In the genomic region with DNA sequence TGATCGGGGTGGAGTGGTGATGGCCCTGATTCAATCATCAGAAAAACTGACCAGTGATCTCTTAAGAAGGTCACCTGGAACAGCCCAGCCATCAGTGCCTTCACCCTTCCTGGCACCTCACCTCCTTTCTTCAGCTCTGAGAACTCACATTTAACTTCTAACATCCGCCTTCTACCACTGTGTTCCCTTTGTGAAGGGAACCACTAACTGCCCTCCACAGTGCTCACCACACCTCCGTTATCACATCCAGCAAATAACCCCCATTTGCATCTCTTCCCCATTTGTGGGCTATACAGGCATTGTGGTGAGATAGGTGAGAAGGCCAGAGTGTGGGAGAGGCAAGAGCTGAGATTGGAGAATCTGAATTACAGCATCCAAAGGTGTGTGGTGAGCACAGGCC, we compare ENCODE assay signal across 18 cellular contexts.
DNase-seq lines count a peak whose midpoint lies in the region; ATAC-seq and TF ChIP-seq lines count a peak whose summit lies in the region.
"Had no signal": no experiment of that assay in that cellular context is flagged by ENCODE, and none has a peak within 500 bp of the region (broad histone marks: within the 10 kb centered on the region; RNA-seq: fewer than 3 reads in every experiment).

No MANE protein-coding gene starts in this region.

- DNase-seq in activated naive CD8-positive, alpha-beta T cell treated with anti-CD3 and anti-CD28 coated beads, Interleukin-2, amount 50 U/mL, for 24 hours: no peak
- DNase-seq in effector memory CD8-positive, alpha-beta T cell: no peak
- DNase-seq in stimulated activated effector memory CD8-positive, alpha-beta T cell treated with anti-CD3 and anti-CD28 coated beads, Interleukin-12 subunit alpha, Interleukin-12 subunit beta, amount 100 ng/mL, for 72 hours (ENCODE audit: low spot score in 2 of 2): no peak
- DNase-seq in NCI-H1417 treated with DMSO at 0.1 percent for 48 hours (lab: John Stamatoyannopoulos, UW) (no peak), NCI-H2196 (lab: John Stamatoyannopoulos, UW; ENCODE audit: unreplicated experiment) (no peak), WERI-Rb-1 (no peak)
- DNase-seq in activated CD4-positive, alpha-beta T cell treated with anti-CD3 and anti-CD28 coated beads for 48 hours: no peak
- DNase-seq: DMS153, IMR-90, NCI-H1092 treated with DMSO at 0.1 percent for 48 hours, NCI-H2081, NCI-H2171, NCI-H524 treated with DMSO at 0.1 percent for 48 hours, NCI-H82, SJCRH30 had no signal

- no peaks in the 10 kb centered on the region for H3K36me3 ChIP-seq in WERI-Rb-1
- H3K36me3 ChIP-seq: SJCRH30 had no signal

- H3K27me3 ChIP-seq in WERI-Rb-1 (ENCODE audit: insufficient read depth, low read depth, severe bottlenecking): no peaks in the 10 kb centered on the region
- H3K27me3 ChIP-seq: SJCRH30 had no signal

- H3K4me3 ChIP-seq in WERI-Rb-1 (ENCODE audit: low read depth, low read length): no peak overlapping the region
- H3K4me3 ChIP-seq: SJCRH30 had no signal

- H3K9me3 ChIP-seq in WERI-Rb-1 (ENCODE audit: severe bottlenecking): no peaks in the 10 kb centered on the region
- H3K9me3 ChIP-seq: SJCRH30 had no signal

- H3K27ac Mint-ChIP-seq in activated naive CD8-positive, alpha-beta T cell: peak overlapping the region; percentile 55
- H3K27ac Mint-ChIP-seq in activated naive CD8-positive, alpha-beta T cell treated with anti-CD3 and anti-CD28 coated beads, Interleukin-2, amount 50 U/mL, for 24 hours: no peak overlapping the region
- peak overlapping the region; percentile 7 to 20 for H3K27ac Mint-ChIP-seq in effector memory CD8-positive, alpha-beta T cell
- H3K27ac Mint-ChIP-seq in stimulated activated effector memory CD8-positive, alpha-beta T cell treated with anti-CD3 and anti-CD28 coated beads, Interleukin-12 subunit alpha, Interleukin-12 subunit beta, amount 100 ng/mL, for 72 hours: no peak overlapping the region

- no peak for TF ChIP-seq CTCF in WERI-Rb-1 (IDR thresholded peaks at IDR 0.05; ENCODE audit: low read depth, low read length)

- no peak overlapping the region for H3K4me3 Mint-ChIP-seq in activated naive CD8-positive, alpha-beta T cell
- no peak overlapping the region for H3K4me3 Mint-ChIP-seq in activated naive CD8-positive, alpha-beta T cell treated with anti-CD3 and anti-CD28 coated beads, Interleukin-2, amount 50 U/mL, for 24 hours
- peak overlapping the region; percentile 22 to 49 for H3K4me3 Mint-ChIP-seq in effector memory CD8-positive, alpha-beta T cell
- no peak overlapping the region for H3K4me3 Mint-ChIP-seq in stimulated activated effector memory CD8-positive, alpha-beta T cell treated with anti-CD3 and anti-CD28 coated beads, Interleukin-12 subunit alpha, Interleukin-12 subunit beta, amount 100 ng/mL, for 72 hours

- no peaks in the 10 kb centered on the region for H3K9me3 Mint-ChIP-seq in activated naive CD8-positive, alpha-beta T cell (ENCODE audit: low read depth)
- H3K9me3 Mint-ChIP-seq in activated naive CD8-positive, alpha-beta T cell treated with anti-CD3 and anti-CD28 coated beads, Interleukin-2, amount 50 U/mL, for 24 hours: no peaks in the 10 kb centered on the region
- no peaks in the 10 kb centered on the region for H3K9me3 Mint-ChIP-seq in effector memory CD8-positive, alpha-beta T cell
- H3K9me3 Mint-ChIP-seq in stimulated activated effector memory CD8-positive, alpha-beta T cell treated with anti-CD3 and anti-CD28 coated beads, Interleukin-12 subunit alpha, Interleukin-12 subunit beta, amount 100 ng/mL, for 72 hours: no peaks in the 10 kb centered on the region

- no peaks in the 10 kb centered on the region for H3K27me3 Mint-ChIP-seq in activated naive CD8-positive, alpha-beta T cell
- no peaks in the 10 kb centered on the region for H3K27me3 Mint-ChIP-seq in activated naive CD8-positive, alpha-beta T cell treated with anti-CD3 and anti-CD28 coated beads, Interleukin-2, amount 50 U/mL, for 24 hours
- H3K27me3 Mint-ChIP-seq in effector memory CD8-positive, alpha-beta T cell: no peaks in the 10 kb centered on the region

- peaks cover 87% of the 10 kb centered on the region for H3K4me1 Mint-ChIP-seq in activated naive CD8-positive, alpha-beta T cell (ENCODE audit: low read depth)
- peaks cover 79% of the 10 kb centered on the region for H3K4me1 Mint-ChIP-seq in activated naive CD8-positive, alpha-beta T cell treated with anti-CD3 and anti-CD28 coated beads, Interleukin-2, amount 50 U/mL, for 24 hours
- peaks cover 57 to 81% of the 10 kb centered on the region in 2 donors for H3K4me1 Mint-ChIP-seq in effector memory CD8-positive, alpha-beta T cell (ENCODE audit: low read depth in 2 of 2)
- peaks cover 63% of the 10 kb centered on the region for H3K4me1 Mint-ChIP-seq in stimulated activated effector memory CD8-positive, alpha-beta T cell treated with anti-CD3 and anti-CD28 coated beads, Interleukin-12 subunit alpha, Interleukin-12 subunit beta, amount 100 ng/mL, for 72 hours

- no peaks in the 10 kb centered on the region for H3K36me3 Mint-ChIP-seq in activated naive CD8-positive, alpha-beta T cell
- H3K36me3 Mint-ChIP-seq in activated naive CD8-positive, alpha-beta T cell treated with anti-CD3 and anti-CD28 coated beads, Interleukin-2, amount 50 U/mL, for 24 hours (ENCODE audit: low read depth): no peaks in the 10 kb centered on the region
- peaks cover 6% of the 10 kb centered on the region for H3K36me3 Mint-ChIP-seq in effector memory CD8-positive, alpha-beta T cell (ENCODE audit: insufficient read depth)
- no peaks in the 10 kb centered on the region for H3K36me3 Mint-ChIP-seq in stimulated activated effector memory CD8-positive, alpha-beta T cell treated with anti-CD3 and anti-CD28 coated beads, Interleukin-12 subunit alpha, Interleukin-12 subunit beta, amount 100 ng/mL, for 72 hours

- no peak overlapping the region for H3K27ac ChIP-seq in WERI-Rb-1
- H3K27ac ChIP-seq: KMS-11, SJCRH30 had no signal

- ATAC-seq in activated naive CD8-positive, alpha-beta T cell treated with anti-CD3 and anti-CD28 coated beads, Interleukin-2, amount 50 U/mL, for 24 hours: no peak
- peak; percentile 52 for ATAC-seq in effector memory CD8-positive, alpha-beta T cell (replicated peaks)
- peak; percentile 21 for ATAC-seq in stimulated activated effector memory CD8-positive, alpha-beta T cell treated with anti-CD3 and anti-CD28 coated beads, Interleukin-12 subunit alpha, Interleukin-12 subunit beta, amount 100 ng/mL, for 72 hours
- ATAC-seq: Panc1 had no signal

Comparison
In these comparisons a context has a peak if more than half of its experiments do, and no peak if none do; other contexts are left out.
1. H3K27ac Mint-ChIP-seq: peak in activated naive CD8-positive, alpha-beta T cell (single experiment) and effector memory CD8-positive, alpha-beta T cell (2 of 2); none in activated naive CD8-positive, alpha-beta T cell treated with anti-CD3 and anti-CD28 coated beads, Interleukin-2, amount 50 U/mL, for 24 hours (single experiment) and stimulated activated effector memory CD8-positive, alpha-beta T cell treated with anti-CD3 and anti-CD28 coated beads, Interleukin-12 subunit alpha, Interleukin-12 subunit beta, amount 100 ng/mL, for 72 hours (single experiment).
2. H3K4me3 Mint-ChIP-seq: peak in effector memory CD8-positive, alpha-beta T cell (2 of 2); none in activated naive CD8-positive, alpha-beta T cell (single experiment), activated naive CD8-positive, alpha-beta T cell treated with anti-CD3 and anti-CD28 coated beads, Interleukin-2, amount 50 U/mL, for 24 hours (single experiment) and stimulated activated effector memory CD8-positive, alpha-beta T cell treated with anti-CD3 and anti-CD28 coated beads, Interleukin-12 subunit alpha, Interleukin-12 subunit beta, amount 100 ng/mL, for 72 hours (single experiment).